In the genomic region with DNA sequence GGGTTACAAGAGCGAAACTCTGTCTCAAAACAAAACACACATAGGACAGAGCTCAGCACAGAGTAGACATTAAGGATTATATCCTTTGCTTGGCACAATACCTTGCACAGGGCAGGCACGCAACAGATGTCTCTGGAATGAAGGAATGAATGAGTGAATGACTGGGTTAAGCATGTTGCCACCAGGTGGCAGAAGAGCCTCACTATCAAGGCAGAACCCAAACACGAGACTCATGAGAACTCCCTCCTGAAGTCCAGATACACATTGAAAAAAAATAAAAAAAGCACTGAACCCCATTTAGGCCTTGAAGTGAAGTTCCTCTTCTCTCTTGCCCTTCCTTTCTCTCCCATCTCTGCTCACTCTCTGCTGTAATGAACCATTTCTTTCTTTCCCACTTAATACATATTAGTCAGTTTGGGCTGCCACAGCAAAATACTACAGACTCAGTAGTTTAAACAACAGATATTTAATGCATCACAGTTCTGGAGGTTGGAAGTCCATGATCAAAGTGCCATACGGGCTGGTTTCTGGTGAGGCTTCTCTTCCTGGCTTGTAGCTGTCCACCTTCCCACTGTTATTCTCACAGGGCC, we compare ENCODE assay signal across 8 cellular contexts. TPM values are rescaled to one million over a fixed set of nuclear protein-coding genes. Genes with fewer than 3 reads are reported as not detected.
DNase-seq lines count a peak whose midpoint lies in the region; ATAC-seq and TF ChIP-seq lines count a peak whose summit lies in the region.

No MANE protein-coding gene starts in this region.

- H4K20me1 ChIP-seq in GM23248 (ENCODE audit: insufficient read depth) = no peaks in the 10 kb centered on the region

- TF ChIP-seq CTCF in heart right ventricle (IDR thresholded peaks at IDR 0.05) = peak; percentile 79 to 91 (median 87)

- in situ Hi-C loops in GM23248 (cut with MboI) = loop anchor here (10.0 kb wide), 1 partner anchor 463 kb away; no protein-coding TSS in a partner anchor

- no peak overlapping the region for H3K4me2 ChIP-seq in GM23248 (ENCODE audit: unreplicated experiment)

- H3K27me3 ChIP-seq in GM23248 (replicated peaks; ENCODE audit: insufficient read depth) (no peaks in the 10 kb centered on the region), MG63 (no peaks in the 10 kb centered on the region), heart right ventricle (no peaks in the 10 kb centered on the region)

- H3K36me3 Mint-ChIP-seq in activated naive CD4-positive, alpha-beta T cell treated with anti-CD3 and anti-CD28 coated beads, Interleukin-2, amount 50 U/mL, for 72 hours = no peaks in the 10 kb centered on the region

- H3K4me1 ChIP-seq in GM23248 (ENCODE audit: insufficient read depth) (no peaks in the 10 kb centered on the region), heart right ventricle (peaks cover 0 to 32% (median 17%) of the 10 kb centered on the region in 9 donors)

- ATAC-seq in SK-N-SH treated with all-trans-retinoic acid at 6 μM for 48 hours (peak; percentile 98), heart right ventricle (peak; percentile 75 to 89 (median 84)), GM21360 (IDR thresholded peaks at IDR 0.05; ENCODE audit: unreplicated experiment) (no peak)
- peak; percentile 92 to 95 for ATAC-seq in activated naive CD4-positive, alpha-beta T cell treated with anti-CD3 and anti-CD28 coated beads, Interleukin-2, amount 50 U/mL, for 72 hours

- peaks cover 0 to 7% of the 10 kb centered on the region in 2 donors for H3K9me3 Mint-ChIP-seq in activated naive CD4-positive, alpha-beta T cell treated with anti-CD3 and anti-CD28 coated beads, Interleukin-2, amount 50 U/mL, for 72 hours

- H3K27ac ChIP-seq in GM23248 (no peak overlapping the region), heart right ventricle (peak overlapping the region in 1 of 10 donors; percentile 36)

- H3K9me3 ChIP-seq in GM23248 (ENCODE audit: low read depth) (no peaks in the 10 kb centered on the region), MG63 (no peaks in the 10 kb centered on the region), heart right ventricle (peaks cover 0 to 5% (median 2%) of the 10 kb centered on the region in 11 donors)

- WGBS in GM23248 (ENCODE audit: low coverage in 1 of 2, low lambda C conversion rate in 2 of 2, missing lambda C conversion rate in 2 of 2), 2 experiments = 15 to 17% methylated on average over 4 of the region's 4 CpGs
- WGBS in heart right ventricle, 2 donors = 38 to 45% methylated on average over 4 of the region's 4 CpGs

- H3K36me3 ChIP-seq in GM23248 (ENCODE audit: low read depth) (no peaks in the 10 kb centered on the region), MG63 (no peaks in the 10 kb centered on the region), heart right ventricle (no peaks in the 10 kb centered on the region)

- no peaks in the 10 kb centered on the region for H3K79me2 ChIP-seq in GM23248 (ENCODE audit: insufficient read depth)

- no peak overlapping the region for H3K27ac Mint-ChIP-seq in activated naive CD4-positive, alpha-beta T cell treated with anti-CD3 and anti-CD28 coated beads, Interleukin-2, amount 50 U/mL, for 72 hours

- H3K9me2 ChIP-seq in GM23248 (ENCODE audit: insufficient read depth) = no peaks in the 10 kb centered on the region

- DNase-seq in Daoy (ENCODE audit: low read depth) (peak; percentile 84), GM23248 (peak; percentile 92), MG63 (peak; percentile 61), heart right ventricle (peak; percentile 37 to 80), putamen (ENCODE audit: low spot score) (peak; percentile 40)
- peak in 1 of 2 donors; percentile 74 for DNase-seq in activated naive CD4-positive, alpha-beta T cell treated with anti-CD3 and anti-CD28 coated beads, Interleukin-2, amount 50 U/mL, for 72 hours (ENCODE audit: low spot score in 2 of 2)

- intact Hi-C loops in heart right ventricle (cut with DNase I) = loop anchor here (1.0 to 10.0 kb wide), 15 partner anchors 70 to 455 kb away; partner anchors contain the start of gene CDK17 (in 4 of the 10)

- no peaks in the 10 kb centered on the region for H3F3A ChIP-seq in GM23248 (ENCODE audit: insufficient read depth)

- H2AFZ ChIP-seq in GM23248 = peak overlapping the region; percentile 48

- H3K4me3 ChIP-seq in GM23248 (no peak overlapping the region), MG63 (no peak overlapping the region), heart right ventricle (no peak overlapping the region)

- H3K9ac ChIP-seq in GM23248 = no peak overlapping the region

TF ChIP-seq in SK-N-SH treated with all-trans-retinoic acid at 6 μM for 48 hours, 23 proteins besides CTCF, POLR2A, EP300 and RAD21:
- TF ChIP-seq BACH2 (CRISPR knock-in tag; IDR thresholded peaks at IDR 0.05; ENCODE audit: borderline replicate concordance) (no peak), OSR1 (CRISPR knock-in tag; IDR thresholded peaks at IDR 0.05) (no peak)

RNA-seq across cellular contexts. Expression of gene LTA4H, which starts 26.6 kb away (rescaled TPM):
- total RNA-seq in Daoy (2014; rRNA removed; shearing (Covaris generic)) = 73.2 and 73.3 TPM in 2 replicates
- total RNA-seq in GM23248 (2014; rRNA removed; shearing (Covaris generic)) = 58.6 and 62.9 TPM in 2 replicates
- polyA plus RNA-seq in GM23248 (2016; fragmentation: Nextera tagmentation; extraction: Ambion mirVana) = 45.2 and 46.2 TPM in 2 replicates
- total RNA-seq in MG63 (2014; rRNA removed; shearing (Covaris generic); ENCODE audit: low replicate concordance) = 45.7 and 50.4 TPM in 2 replicates
- 100 to 1,000 TPM; 132 to 156 TPM for total RNA-seq in activated naive CD4-positive, alpha-beta T cell treated with anti-CD3 and anti-CD28 coated beads, Interleukin-2, amount 50 U/mL, for 72 hours
- 10 to 100 TPM; 31.8 to 50.6 (median 39.4) TPM for total RNA-seq in heart right ventricle
- polyA plus RNA-seq in heart right ventricle = 10 to 100 TPM; 25.2 to 25.6 TPM
